In genomic region chrX:45198301-45198700, GRCh38 we compare ENCODE assay signal across 25 cellular contexts. TPM values are rescaled to one million over a fixed set of nuclear protein-coding genes. Genes with fewer than 3 reads are reported as not detected.
"Had no signal": no experiment of that assay in that cellular context is flagged by ENCODE, and none has a peak within 500 bp of the region (broad histone marks: within the 10 kb centered on the region; RNA-seq: fewer than 3 reads in every experiment).

No MANE protein-coding gene starts in this region.

- H3K9me3 ChIP-seq: colonic mucosa, esophagus squamous epithelium, left lung, thyroid gland had no signal

- H3K27ac ChIP-seq: colonic mucosa, foreskin keratinocyte had no signal

- H3K9me3 Mint-ChIP-seq: activated CD8-positive, alpha-beta T cell treated with anti-CD3 and anti-CD28 coated beads for 36 hours; activated naive CD8-positive, alpha-beta T cell treated with anti-CD3 and anti-CD28 coated beads for 36 hours; activated T-helper 17 cell treated with anti-CD3 and anti-CD28 coated beads, Interleukin-2, amount 50 U/mL, for 72 hours; brain; central memory CD8-positive, alpha-beta T cell; naive thymus-derived CD4-positive, alpha-beta T cell; T-helper 2 cell treated with Interferon-gamma antibody and Interleukin-4, amounts not matched to agents 5 μg/mL and 100 μg/mL, for 36 hours; WTC11 had no signal

- H3K27me3 ChIP-seq: colonic mucosa, thyroid gland had no signal

- H3K4me1 Mint-ChIP-seq: activated naive CD8-positive, alpha-beta T cell treated with anti-CD3 and anti-CD28 coated beads for 36 hours; activated T-helper 17 cell treated with anti-CD3 and anti-CD28 coated beads, Interleukin-2, amount 50 U/mL, for 72 hours; brain; central memory CD8-positive, alpha-beta T cell; naive thymus-derived CD4-positive, alpha-beta T cell had no signal

- H3K36me3 Mint-ChIP-seq: activated naive CD8-positive, alpha-beta T cell treated with anti-CD3 and anti-CD28 coated beads for 36 hours; brain; naive thymus-derived CD4-positive, alpha-beta T cell; WTC11 had no signal

- DNase-seq: activated CD4-positive, alpha-beta T cell treated with anti-CD3 and anti-CD28 coated beads for 48 hours; activated CD8-positive, alpha-beta T cell treated with anti-CD3 and anti-CD28 coated beads for 36 hours; activated naive CD4-positive, alpha-beta T cell; activated naive CD8-positive, alpha-beta T cell treated with anti-CD3 and anti-CD28 coated beads for 36 hours; activated T-cell treated with anti-CD3 and anti-CD28 coated beads, Interleukin-2, amount 50 U/mL, for 1 hour; amniotic stem cell; colonic mucosa; effector CD4-positive, alpha-beta T cell; esophagus squamous epithelium; foreskin keratinocyte; head of caudate nucleus; left lung; mesenchymal stem cell; naive thymus-derived CD4-positive, alpha-beta T cell; stimulated activated CD8-positive, alpha-beta memory T cell treated with anti-CD3 and anti-CD28 coated beads, Interleukin-4, amount 100 ng/mL, for 48 hours; stimulated activated naive CD4-positive, alpha-beta T cell; thyroid gland had no signal

- H3K4me3 Mint-ChIP-seq: activated CD8-positive, alpha-beta T cell treated with anti-CD3 and anti-CD28 coated beads for 36 hours; activated naive CD8-positive, alpha-beta T cell treated with anti-CD3 and anti-CD28 coated beads for 36 hours; activated T-helper 17 cell treated with anti-CD3 and anti-CD28 coated beads, Interleukin-2, amount 50 U/mL, for 72 hours; brain; central memory CD8-positive, alpha-beta T cell; naive thymus-derived CD4-positive, alpha-beta T cell; T-helper 2 cell treated with Interferon-gamma antibody and Interleukin-4, amounts not matched to agents 5 μg/mL and 100 μg/mL, for 36 hours; WTC11 had no signal

- H3K36me3 ChIP-seq: colonic mucosa, esophagus squamous epithelium, left lung, thyroid gland had no signal

- H3K4me1 ChIP-seq: esophagus squamous epithelium, foreskin keratinocyte, left lung, thyroid gland had no signal

- H3K27ac Mint-ChIP-seq: activated CD8-positive, alpha-beta T cell treated with anti-CD3 and anti-CD28 coated beads for 36 hours; activated naive CD8-positive, alpha-beta T cell treated with anti-CD3 and anti-CD28 coated beads for 36 hours; activated T-helper 17 cell treated with anti-CD3 and anti-CD28 coated beads, Interleukin-2, amount 50 U/mL, for 72 hours; brain; naive thymus-derived CD4-positive, alpha-beta T cell; T-helper 2 cell treated with Interferon-gamma antibody and Interleukin-4, amounts not matched to agents 5 μg/mL and 100 μg/mL, for 36 hours; WTC11 had no signal

- ATAC-seq: activated CD8-positive, alpha-beta T cell treated with anti-CD3 and anti-CD28 coated beads for 36 hours; activated T-helper 17 cell treated with anti-CD3 and anti-CD28 coated beads, Interleukin-2, amount 50 U/mL, for 72 hours; foreskin keratinocyte; left lung; naive thymus-derived CD4-positive, alpha-beta T cell; sciatic nerve; WTC11 had no signal

- H3K4me3 ChIP-seq: colonic mucosa, left lung, thyroid gland had no signal

RNA-seq across cellular contexts. Expression of gene DIPK2B, which starts 2.4 kb away (rescaled TPM):
- total RNA-seq: activated CD8-positive, alpha-beta T cell treated with anti-CD3 and anti-CD28 coated beads for 36 hours; activated naive CD8-positive, alpha-beta T cell treated with anti-CD3 and anti-CD28 coated beads for 36 hours; foreskin keratinocyte; kidney epithelial cell; naive thymus-derived CD4-positive, alpha-beta T cell; osteocyte; WTC11 had no signal
- polyA plus RNA-seq: foreskin keratinocyte had no signal
